Comparison of ENCODE assay signal across 24 cellular contexts in the genomic region with DNA sequence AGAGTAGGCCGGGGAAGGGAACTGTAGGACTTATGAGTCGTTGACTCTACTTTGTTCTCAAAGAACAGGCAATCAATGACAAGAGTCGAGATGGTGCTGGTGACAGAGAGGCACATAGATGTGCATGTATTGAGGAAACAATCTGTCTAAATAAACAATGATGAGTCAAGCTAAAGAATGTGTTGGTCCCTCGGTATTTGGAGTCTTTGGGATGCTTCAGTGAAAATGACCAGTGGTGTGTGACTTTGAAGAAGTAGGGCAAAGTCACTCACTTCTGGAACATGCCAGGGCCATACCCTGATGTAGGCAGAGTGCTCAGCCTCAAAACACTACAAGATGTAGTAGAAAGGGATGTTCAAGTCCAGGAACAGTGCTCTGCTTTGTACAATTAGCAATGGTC.
"Had no signal": no experiment of that assay in that cellular context is flagged by ENCODE, and none has a peak within 500 bp of the region (broad histone marks: within the 10 kb centered on the region; RNA-seq: fewer than 3 reads in every experiment).

No MANE protein-coding gene starts in this region.

- H3K27ac Mint-ChIP-seq: activated B cell treated with CpG ODN at 0.5 μM for 24 hours; activated CD4-positive, alpha-beta memory T cell treated with anti-CD3 and anti-CD28 coated beads, Interleukin-2, amount 10 ng/mL, durations not matched to agents 7 days and 5 days; activated naive CD4-positive, alpha-beta T cell treated with anti-CD3 and anti-CD28 coated beads for 36 hours; activated naive CD8-positive, alpha-beta T cell; activated T-helper 17 cell treated with anti-CD3 and anti-CD28 coated beads, Interleukin-2, amount 50 U/mL, for 72 hours; T-helper 1 cell treated with Interleukin-12 subunit alpha and Interleukin-12 subunit beta and Interleukin-4 antibody, amounts not matched to agents 30 μg/mL and 1 μg/mL, for 36 hours had no signal

- H3K27me3 Mint-ChIP-seq: activated naive CD8-positive, alpha-beta T cell had no signal

- H3K36me3 Mint-ChIP-seq: activated naive CD8-positive, alpha-beta T cell had no signal

- H3K27ac ChIP-seq: adrenal gland, KMS-11 had no signal

- H3K9me3 Mint-ChIP-seq: activated B cell treated with CpG ODN at 0.5 μM for 24 hours; activated CD4-positive, alpha-beta memory T cell treated with anti-CD3 and anti-CD28 coated beads, Interleukin-2, amount 10 ng/mL, durations not matched to agents 7 days and 5 days; activated naive CD4-positive, alpha-beta T cell treated with anti-CD3 and anti-CD28 coated beads for 36 hours; activated T-helper 17 cell treated with anti-CD3 and anti-CD28 coated beads, Interleukin-2, amount 50 U/mL, for 72 hours had no signal

- H3K4me3 Mint-ChIP-seq: activated B cell treated with CpG ODN at 0.5 μM for 24 hours; activated CD4-positive, alpha-beta memory T cell treated with anti-CD3 and anti-CD28 coated beads, Interleukin-2, amount 10 ng/mL, durations not matched to agents 7 days and 5 days; activated naive CD4-positive, alpha-beta T cell treated with anti-CD3 and anti-CD28 coated beads for 36 hours; activated naive CD8-positive, alpha-beta T cell; activated T-helper 17 cell treated with anti-CD3 and anti-CD28 coated beads, Interleukin-2, amount 50 U/mL, for 72 hours; T-helper 1 cell treated with Interleukin-12 subunit alpha and Interleukin-12 subunit beta and Interleukin-4 antibody, amounts not matched to agents 30 μg/mL and 1 μg/mL, for 36 hours had no signal

- H3K9me3 ChIP-seq: adrenal gland, MG63 had no signal

- H3K4me1 Mint-ChIP-seq: activated B cell treated with CpG ODN at 0.5 μM for 24 hours; activated CD4-positive, alpha-beta memory T cell treated with anti-CD3 and anti-CD28 coated beads, Interleukin-2, amount 10 ng/mL, durations not matched to agents 7 days and 5 days; activated T-helper 17 cell treated with anti-CD3 and anti-CD28 coated beads, Interleukin-2, amount 50 U/mL, for 72 hours had no signal

- ATAC-seq: activated T-helper 17 cell treated with anti-CD3 and anti-CD28 coated beads, Interleukin-2, amount 50 U/mL, for 72 hours had no signal

- H3K27me3 ChIP-seq: adrenal gland had no signal

- DNase-seq: activated B cell treated with CpG ODN at 0.5 μM for 24 hours; activated CD4-positive, alpha-beta memory T cell treated with anti-CD3 and anti-CD28 coated beads, Interleukin-2, amount 10 ng/mL, durations not matched to agents 7 days and 5 days; activated CD4-positive, alpha-beta T cell treated with anti-CD3 and anti-CD28 coated beads, Interleukin-2, amount 50 U/mL, for 1 hour; activated gamma-delta T cell; activated naive CD4-positive, alpha-beta T cell treated with anti-CD3 and anti-CD28 coated beads for 36 hours; activated T-cell treated with anti-CD3 and anti-CD28 coated beads for 4 hours; activated T-cell treated with anti-CD3 and anti-CD28 coated beads, Interleukin-2, amount 50 U/mL, for 48 hours; adrenal gland; anterior cingulate cortex; cerebellar nuclear complex; MG63; MV-4-11; NCI-H1092 treated with DMSO at 0.1 percent for 48 hours; NCI-H1417 treated with DMSO at 0.1 percent for 48 hours; NCI-H1694; NCI-H2029 treated with DMSO at 0.1 percent for 48 hours; NCI-H510A treated with DMSO at 0.1 percent for 48 hours; NCI-H69; NK-92 treated with Interleukin-12 subunit alpha and Interleukin-12 subunit beta, amount 100 ng/mL, for 24 hours; SHP77 treated with DMSO at 0.1 percent for 48 hours had no signal

- H3K4me1 ChIP-seq: adrenal gland had no signal

- H3K36me3 ChIP-seq: adrenal gland, MG63 had no signal

- H3K4me2 ChIP-seq: KMS-11 had no signal

- H3K9ac ChIP-seq: KMS-11 had no signal

- H3K4me3 ChIP-seq: adrenal gland, MG63 had no signal
